ENCODE assay signal across 1 cellular context in the genomic region with DNA sequence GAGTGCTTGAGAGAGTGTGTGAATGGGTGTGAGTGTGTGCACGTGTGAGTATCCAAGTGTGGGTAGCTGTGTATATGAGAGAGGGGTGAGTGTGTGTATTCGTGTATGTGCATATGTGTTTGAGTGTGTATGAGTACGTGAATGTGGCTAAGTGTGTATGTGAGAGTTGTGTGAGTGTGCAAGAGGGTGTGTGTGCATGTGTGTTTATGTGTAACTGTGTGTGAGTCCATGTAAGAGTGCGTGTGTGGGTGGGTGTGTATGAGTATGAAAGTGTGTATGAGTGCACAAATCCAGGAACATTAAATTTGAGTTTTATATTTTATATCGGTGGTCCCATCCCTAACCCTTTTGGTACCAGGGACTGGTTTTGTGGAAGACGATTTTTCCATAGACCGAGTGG.
TF ChIP-seq lines count a peak whose summit lies in the region.

No MANE protein-coding gene starts in this region.

TF ChIP-seq in SK-N-SH treated with all-trans-retinoic acid at 6 μM for 48 hours, 23 proteins besides CTCF, POLR2A, EP300 and RAD21 (continued from another document):
- TF ChIP-seq, protein P1, sequence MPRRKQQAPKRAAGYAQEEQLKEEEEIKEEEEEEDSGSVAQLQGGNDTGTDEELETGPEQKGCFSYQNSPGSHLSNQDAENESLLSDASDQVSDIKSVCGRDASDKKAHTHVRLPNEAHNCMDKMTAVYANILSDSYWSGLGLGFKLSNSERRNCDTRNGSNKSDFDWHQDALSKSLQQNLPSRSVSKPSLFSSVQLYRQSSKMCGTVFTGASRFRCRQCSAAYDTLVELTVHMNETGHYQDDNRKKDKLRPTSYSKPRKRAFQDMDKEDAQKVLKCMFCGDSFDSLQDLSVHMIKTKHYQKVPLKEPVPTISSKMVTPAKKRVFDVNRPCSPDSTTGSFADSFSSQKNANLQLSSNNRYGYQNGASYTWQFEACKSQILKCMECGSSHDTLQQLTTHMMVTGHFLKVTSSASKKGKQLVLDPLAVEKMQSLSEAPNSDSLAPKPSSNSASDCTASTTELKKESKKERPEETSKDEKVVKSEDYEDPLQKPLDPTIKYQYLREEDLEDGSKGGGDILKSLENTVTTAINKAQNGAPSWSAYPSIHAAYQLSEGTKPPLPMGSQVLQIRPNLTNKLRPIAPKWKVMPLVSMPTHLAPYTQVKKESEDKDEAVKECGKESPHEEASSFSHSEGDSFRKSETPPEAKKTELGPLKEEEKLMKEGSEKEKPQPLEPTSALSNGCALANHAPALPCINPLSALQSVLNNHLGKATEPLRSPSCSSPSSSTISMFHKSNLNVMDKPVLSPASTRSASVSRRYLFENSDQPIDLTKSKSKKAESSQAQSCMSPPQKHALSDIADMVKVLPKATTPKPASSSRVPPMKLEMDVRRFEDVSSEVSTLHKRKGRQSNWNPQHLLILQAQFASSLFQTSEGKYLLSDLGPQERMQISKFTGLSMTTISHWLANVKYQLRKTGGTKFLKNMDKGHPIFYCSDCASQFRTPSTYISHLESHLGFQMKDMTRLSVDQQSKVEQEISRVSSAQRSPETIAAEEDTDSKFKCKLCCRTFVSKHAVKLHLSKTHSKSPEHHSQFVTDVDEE (CRISPR knock-in tag; IDR thresholded peaks at IDR 0.05): no peak
- TF ChIP-seq RARB (CRISPR knock-in tag; IDR thresholded peaks at IDR 0.05) (no peak), ZFP3 (CRISPR knock-in tag; IDR thresholded peaks at IDR 0.05) (no peak), CSDC2 (CRISPR knock-in tag; IDR thresholded peaks at IDR 0.05) (no peak), ESRRG (CRISPR knock-in tag; IDR thresholded peaks at IDR 0.05) (no peak), ZNF70 (CRISPR knock-in tag; IDR thresholded peaks at IDR 0.05) (no peak), SNAI2 (CRISPR knock-in tag; IDR thresholded peaks at IDR 0.05) (no peak), ZNF565 (CRISPR knock-in tag; conservative IDR thresholded peaks at IDR 0.05; ENCODE audit: low read depth) (no peak), BACH2 (CRISPR knock-in tag; IDR thresholded peaks at IDR 0.05; ENCODE audit: borderline replicate concordance) (no peak), OSR1 (CRISPR knock-in tag; IDR thresholded peaks at IDR 0.05) (no peak)
- TF ChIP-seq, protein P2, sequence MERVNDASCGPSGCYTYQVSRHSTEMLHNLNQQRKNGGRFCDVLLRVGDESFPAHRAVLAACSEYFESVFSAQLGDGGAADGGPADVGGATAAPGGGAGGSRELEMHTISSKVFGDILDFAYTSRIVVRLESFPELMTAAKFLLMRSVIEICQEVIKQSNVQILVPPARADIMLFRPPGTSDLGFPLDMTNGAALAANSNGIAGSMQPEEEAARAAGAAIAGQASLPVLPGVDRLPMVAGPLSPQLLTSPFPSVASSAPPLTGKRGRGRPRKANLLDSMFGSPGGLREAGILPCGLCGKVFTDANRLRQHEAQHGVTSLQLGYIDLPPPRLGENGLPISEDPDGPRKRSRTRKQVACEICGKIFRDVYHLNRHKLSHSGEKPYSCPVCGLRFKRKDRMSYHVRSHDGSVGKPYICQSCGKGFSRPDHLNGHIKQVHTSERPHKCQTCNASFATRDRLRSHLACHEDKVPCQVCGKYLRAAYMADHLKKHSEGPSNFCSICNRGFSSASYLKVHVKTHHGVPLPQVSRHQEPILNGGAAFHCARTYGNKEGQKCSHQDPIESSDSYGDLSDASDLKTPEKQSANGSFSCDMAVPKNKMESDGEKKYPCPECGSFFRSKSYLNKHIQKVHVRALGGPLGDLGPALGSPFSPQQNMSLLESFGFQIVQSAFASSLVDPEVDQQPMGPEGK (CRISPR knock-in tag; IDR thresholded peaks at IDR 0.05; ENCODE audit: borderline replicate concordance): no peak
